In the genomic region with DNA sequence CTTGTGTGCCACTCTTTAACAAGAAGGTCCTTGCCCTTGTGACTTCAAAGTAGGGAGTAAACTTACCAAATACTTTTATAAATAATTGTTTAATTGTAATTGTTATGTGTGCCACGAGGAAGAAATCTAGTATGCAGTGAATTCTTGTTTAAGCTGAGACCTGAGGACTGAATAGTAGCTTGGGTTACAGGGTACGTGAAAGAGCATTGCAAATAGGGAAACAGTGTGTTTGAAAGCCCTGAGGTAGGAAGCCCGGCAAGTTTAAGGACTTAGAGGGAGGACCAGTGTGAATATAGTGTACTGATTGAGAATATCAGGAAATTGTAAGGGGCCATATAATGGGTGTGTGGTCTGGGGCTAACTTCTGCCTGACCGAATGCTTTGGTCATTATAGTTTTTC, we compare ENCODE assay signal across 12 cellular contexts. TPM values are rescaled to one million over a fixed set of nuclear protein-coding genes. Genes with fewer than 3 reads are reported as not detected.
A peak's percentile ranks its signal among the peaks of the same experiment; 100 is the strongest.
DNase-seq lines count a peak whose midpoint lies in the region; TF ChIP-seq lines count a peak whose summit lies in the region.
"Had no signal": no experiment of that assay in that cellular context is flagged by ENCODE, and none has a peak within 500 bp of the region (broad histone marks: within the 10 kb centered on the region; RNA-seq: fewer than 3 reads in every experiment).

No MANE protein-coding gene starts in this region.

- TF ChIP-seq CTCF in mammary epithelial cell (conservative IDR thresholded peaks at IDR 0.05 in 1 of 2, IDR thresholded peaks at IDR 0.05 in 1 of 2; ENCODE audit: extremely low read depth in 1 of 2, insufficient read depth in 1 of 2, low read depth in 1 of 2, low read length in 2 of 2) = no peak
- no peak for TF ChIP-seq CTCF in mesothelial cell of epicardium (IDR thresholded peaks at IDR 0.05; ENCODE audit: unreplicated experiment)
- TF ChIP-seq CTCF in transverse colon (IDR thresholded peaks at IDR 0.05) = no peak

- no peak overlapping the region for H3K9ac ChIP-seq in mammary epithelial cell (ENCODE audit: insufficient read depth, low read length)

- H3K4me1 Mint-ChIP-seq in mesothelial cell of epicardium = peaks cover 39% of the 10 kb centered on the region
- peaks cover 5% of the 10 kb centered on the region for H3K4me1 Mint-ChIP-seq in activated CD4-positive, alpha-beta memory T cell treated with anti-CD3 and anti-CD28 coated beads, Interleukin-2, amount 10 ng/mL, durations not matched to agents 7 days and 5 days

- intact Hi-C loops in mammary epithelial cell (cut with micrococcal nuclease) = no loop called here
- intact Hi-C loops in transverse colon (cut with DNase I; ENCODE audit: low total_unique reads) = loop anchor here (5.0 kb wide), 1 partner anchor 361 kb away; no protein-coding TSS in a partner anchor

- H3K4me2 ChIP-seq in mammary epithelial cell (ENCODE audit: insufficient read depth, low read depth, low read length) = peak overlapping the region; percentile 34

- H3K4me3 ChIP-seq in mammary epithelial cell (replicated peaks in 1 of 3; ENCODE audit: insufficient read depth in 1 of 3, low read depth in 2 of 3, low read length in 3 of 3) (no peak overlapping the region), transverse colon (peak overlapping the region in 1 of 4 donors; percentile 14)
- H3K4me3 ChIP-seq: spleen had no signal

- in situ Hi-C loops in mammary epithelial cell (cut with MboI; ENCODE audit: low sequenced_read_pairs in 2 of 2) = no loop called here
- in situ Hi-C loops in transverse colon (cut with MboI; ENCODE audit: low pct_ligation_motif_present in 1 of 4, low pct_unique_long_range_greater_than_20kb in 1 of 4, low sequenced_read_pairs in 3 of 4) = no loop called here

- H3K27ac ChIP-seq in mammary epithelial cell (ENCODE audit: insufficient read depth, low read depth, low read length) (no peak overlapping the region), transverse colon (peak overlapping the region; percentile 74 to 85 (median 78))
- H3K27ac ChIP-seq: spleen had no signal

- H3K9me3 ChIP-seq in mammary epithelial cell (replicated peaks; ENCODE audit: insufficient read depth, low read length) (no peaks in the 10 kb centered on the region), transverse colon (no peaks in the 10 kb centered on the region)
- H3K9me3 ChIP-seq: spleen had no signal

- POLR2A ChIA-PET in activated CD4-positive, alpha-beta memory T cell treated with anti-CD3 and anti-CD28 coated beads, Interleukin-2, amount 10 ng/mL, durations not matched to agents 7 days and 5 days (lab: Charles Lee) = interaction anchor here (0.6 kb wide), 1 partner anchor 216 kb away, joined by 3 read pairs; no protein-coding TSS in a partner anchor

- H3K27ac Mint-ChIP-seq in mesothelial cell of epicardium = peak overlapping the region; percentile 57
- no peak overlapping the region for H3K27ac Mint-ChIP-seq in activated CD4-positive, alpha-beta memory T cell treated with anti-CD3 and anti-CD28 coated beads, Interleukin-2, amount 10 ng/mL, durations not matched to agents 7 days and 5 days
- H3K27ac Mint-ChIP-seq: CD4-positive, alpha-beta T cell had no signal

- DNase-seq in NOMO-1 treated with dmso at 0.1 percent for 144 hours (lab: John Stamatoyannopoulos, UW; ENCODE audit: unreplicated experiment) (peak; percentile 20), mammary epithelial cell (no peak), mesothelial cell of epicardium (ENCODE audit: low spot score in 2 of 2, unreplicated experiment in 2 of 2) (no peak), transverse colon (no peak)
- no peak for DNase-seq in activated CD4-positive, alpha-beta memory T cell treated with anti-CD3 and anti-CD28 coated beads, Interleukin-2, amount 10 ng/mL, durations not matched to agents 7 days and 5 days
- no peak for DNase-seq in activated CD4-positive, alpha-beta T cell treated with anti-CD3 and anti-CD28 coated beads for 4 hours
- no peak for DNase-seq in stimulated activated CD4-positive, alpha-beta T cell treated with anti-CD3 and anti-CD28 coated beads, Interleukin-15, amount 100 ng/mL, for 24 hours
- DNase-seq: anterior cingulate cortex; CD4-positive, alpha-beta T cell; nucleus accumbens; spleen had no signal

- H3K4me1 ChIP-seq in mammary epithelial cell (ENCODE audit: insufficient read depth, low read length) (peaks cover 8% of the 10 kb centered on the region), transverse colon (peaks cover 6 to 67% (median 49%) of the 10 kb centered on the region in 4 donors)

- no TSS peak for BruUV-seq in mammary epithelial cell (replicated peaks; lab: Mats Ljungman, UMichigan)

- H3K4me3 Mint-ChIP-seq in mesothelial cell of epicardium = no peak overlapping the region
- H3K4me3 Mint-ChIP-seq in activated CD4-positive, alpha-beta memory T cell treated with anti-CD3 and anti-CD28 coated beads, Interleukin-2, amount 10 ng/mL, durations not matched to agents 7 days and 5 days = no peak overlapping the region
- H3K4me3 Mint-ChIP-seq: activated T-helper 1 cell treated with anti-CD3 and anti-CD28 coated beads, Interleukin-12 subunit alpha, Interleukin-12 subunit beta, Interleukin-2, Interleukin-4 antibody, amounts not matched to agents 30 ng/mL and 10 ng/mL and 1 ng/mL, durations not matched to agents 14 hours and 24 hours and 36 hours; CD4-positive, alpha-beta T cell had no signal

- H3K36me3 Mint-ChIP-seq in mesothelial cell of epicardium = no peaks in the 10 kb centered on the region
- no peaks in the 10 kb centered on the region for H3K36me3 Mint-ChIP-seq in activated CD4-positive, alpha-beta memory T cell treated with anti-CD3 and anti-CD28 coated beads, Interleukin-2, amount 10 ng/mL, durations not matched to agents 7 days and 5 days (ENCODE audit: low read depth)

- dilution Hi-C loops in mammary epithelial cell (cut with HindIII; ENCODE audit: low sequenced_read_pairs) = no loop called here

- no peaks in the 10 kb centered on the region for H4K20me1 ChIP-seq in mammary epithelial cell (ENCODE audit: insufficient read depth, low read length)

- CTCF ChIA-PET in mammary epithelial cell (lab: Charles Lee; ENCODE audit: low non-redundant PET) = no interaction called here
- CTCF ChIA-PET in activated CD4-positive, alpha-beta memory T cell treated with anti-CD3 and anti-CD28 coated beads, Interleukin-2, amount 10 ng/mL, durations not matched to agents 7 days and 5 days (lab: Charles Lee) = no interaction called here

- H3K27me3 Mint-ChIP-seq in mesothelial cell of epicardium (ENCODE audit: low read depth) = no peaks in the 10 kb centered on the region
- no peaks in the 10 kb centered on the region for H3K27me3 Mint-ChIP-seq in activated CD4-positive, alpha-beta memory T cell treated with anti-CD3 and anti-CD28 coated beads, Interleukin-2, amount 10 ng/mL, durations not matched to agents 7 days and 5 days
- H3K27me3 Mint-ChIP-seq: CD4-positive, alpha-beta T cell had no signal

- H3K36me3 ChIP-seq in mammary epithelial cell (ENCODE audit: insufficient read depth, low read length) (no peaks in the 10 kb centered on the region), transverse colon (no peaks in the 10 kb centered on the region)
- H3K36me3 ChIP-seq: spleen had no signal

- H3K9me3 Mint-ChIP-seq in mesothelial cell of epicardium = peaks cover 5% of the 10 kb centered on the region
- no peaks in the 10 kb centered on the region for H3K9me3 Mint-ChIP-seq in activated CD4-positive, alpha-beta memory T cell treated with anti-CD3 and anti-CD28 coated beads, Interleukin-2, amount 10 ng/mL, durations not matched to agents 7 days and 5 days
- H3K9me3 Mint-ChIP-seq: activated T-helper 1 cell treated with anti-CD3 and anti-CD28 coated beads, Interleukin-12 subunit alpha, Interleukin-12 subunit beta, Interleukin-2, Interleukin-4 antibody, amounts not matched to agents 30 ng/mL and 10 ng/mL and 1 ng/mL, durations not matched to agents 14 hours and 24 hours and 36 hours had no signal

- TF ChIP-seq EP300 in transverse colon (IDR thresholded peaks at IDR 0.05; ENCODE audit: low read depth) = no peak

- peaks cover 76% of the 10 kb centered on the region for H3K79me2 ChIP-seq in mammary epithelial cell (ENCODE audit: insufficient read depth, low read length)

- TF ChIP-seq POLR2A in transverse colon (IDR thresholded peaks at IDR 0.05) = no peak

- H2AFZ ChIP-seq in mammary epithelial cell (ENCODE audit: low read depth, low read length) = no peak overlapping the region

- 81% methylated on average over 4 of the region's 4 CpGs for WGBS in mammary epithelial cell (ENCODE audit: low coverage, missing lambda C conversion rate)
- 29 to 53% methylated on average over 4 of the region's 4 CpGs for WGBS in transverse colon (ENCODE audit: low coverage in 1 of 2), 2 donors

- H3K27me3 ChIP-seq in mammary epithelial cell (ENCODE audit: insufficient read depth, low read length) (no peaks in the 10 kb centered on the region), transverse colon (no peaks in the 10 kb centered on the region)
- H3K27me3 ChIP-seq: spleen had no signal

RNA-seq across cellular contexts. Expression of a gene that starts 26.2 kb away (rescaled TPM):
- 10 to 100 TPM in 1 of 2 donors, 1 to 10 TPM in 1; 9.3 to 14.8 TPM for total RNA-seq in mammary epithelial cell
- polyA plus RNA-seq in mammary epithelial cell = 8.4 TPM
- 36.2 TPM for polyA minus RNA-seq in mammary epithelial cell
- total RNA-seq in mesothelial cell of epicardium = 20.4 to 21.2 TPM (median 21.2 TPM) in 3 replicates
- 10 to 100 TPM; 17.7 to 29.5 (median 25.5) TPM for total RNA-seq in transverse colon
- total RNA-seq in activated CD4-positive, alpha-beta memory T cell treated with anti-CD3 and anti-CD28 coated beads, Interleukin-2, amount 10 ng/mL, durations not matched to agents 7 days and 5 days = 1 to 10 TPM; 8.1 to 8.9 TPM
